16 cellular contexts compared by ENCODE assay signal in the genomic region with DNA sequence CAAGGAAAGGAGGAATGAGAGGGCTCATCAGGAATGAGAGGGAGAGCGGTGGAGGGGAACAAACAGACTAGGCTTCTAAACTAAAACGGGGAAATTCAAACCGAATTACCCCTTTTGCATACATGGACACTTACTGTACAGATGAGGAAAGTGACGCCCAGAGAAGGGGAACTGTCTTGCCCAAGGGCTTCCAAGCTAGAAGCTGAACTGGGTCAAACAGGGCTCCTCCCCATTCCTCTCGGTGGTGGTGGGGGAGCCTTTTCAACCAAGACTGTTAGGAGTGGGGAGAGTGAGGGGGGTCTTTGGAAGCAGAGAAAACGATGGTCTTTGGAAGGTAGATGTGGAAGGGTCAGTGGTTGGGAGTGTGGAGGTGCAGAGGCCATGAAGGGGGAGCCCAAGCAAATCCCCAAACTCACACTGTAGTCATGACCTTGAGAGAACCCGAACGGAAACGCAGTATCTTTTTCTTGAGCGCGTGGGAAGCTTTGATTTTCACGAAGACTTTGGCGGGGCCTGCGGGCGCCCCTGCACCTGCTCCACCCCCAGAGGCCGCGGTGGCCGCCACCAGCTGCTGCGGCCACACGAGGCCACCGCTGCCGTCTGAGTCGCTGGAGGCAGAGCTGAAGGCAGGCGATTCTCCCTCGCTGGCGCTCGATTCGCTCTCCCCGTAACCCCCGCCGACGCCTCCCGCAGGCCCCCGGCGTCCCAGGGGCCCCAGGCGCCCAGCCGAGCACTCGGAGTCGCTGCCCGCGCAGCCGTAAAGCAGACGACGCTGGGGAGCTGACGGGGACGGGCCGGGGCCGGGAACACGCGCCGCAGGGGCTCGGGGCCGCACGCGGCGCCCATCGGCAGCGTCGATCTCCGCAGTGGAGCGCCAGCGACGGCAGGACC. TPM values are rescaled to one million over a fixed set of nuclear protein-coding genes. Genes with fewer than 3 reads are reported as not detected.
DNase-seq lines count a peak whose midpoint lies in the region; ATAC-seq and TF ChIP-seq lines count a peak whose summit lies in the region.
"Had no signal": no experiment of that assay in that cellular context is flagged by ENCODE, and none has a peak within 500 bp of the region (broad histone marks: within the 10 kb centered on the region; RNA-seq: fewer than 3 reads in every experiment).

No MANE protein-coding gene starts in this region.

- no peak for TF ChIP-seq EP300 in upper lobe of left lung (IDR thresholded peaks at IDR 0.05)

- DNase-seq in Right ventricle myocardium superior (no peak), Right ventricle myocardium inferior (ENCODE audit: missing footprints) (no peak), lower lobe of right lung (no peak), upper lobe of left lung (peak in 1 of 2 donors; percentile 70), SKM-1 treated with dmso at 0.1 percent for 144 hours (lab: John Stamatoyannopoulos, UW; ENCODE audit: unreplicated experiment) (no peak)
- DNase-seq: activated CD4-positive, alpha-beta T cell treated with anti-CD3 and anti-CD28 coated beads, Interleukin-2, amount 50 U/mL, for 48 hours; EL; erythroblast; HFFc6; SK-N-SH had no signal

- intact Hi-C loops in Right ventricle myocardium superior (cut with DNase I) (no loop called here), Right ventricle myocardium inferior (cut with DNase I) (no loop called here), lower lobe of right lung (cut with DNase I) (no loop called here)

- H3K27ac ChIP-seq in lower lobe of right lung (no peak overlapping the region), upper lobe of left lung (no peak overlapping the region)

- WGBS in upper lobe of left lung, 2 donors = 40 to 51% methylated on average over 16 to 48 of the region's 63 CpGs

- H3K9me3 ChIP-seq in lower lobe of right lung = no peaks in the 10 kb centered on the region
- H3K9me3 ChIP-seq in upper lobe of left lung = peaks cover 0 to 5% (median 0%) of the 10 kb centered on the region in 4 donors
- H3K9me3 ChIP-seq: SK-N-SH had no signal

- H3K4me1 ChIP-seq in lower lobe of right lung (no peaks in the 10 kb centered on the region), upper lobe of left lung (peaks cover 0 to 7% (median 0%) of the 10 kb centered on the region in 4 donors)

- no peak for TF ChIP-seq POLR2A in upper lobe of left lung (IDR thresholded peaks at IDR 0.05)

- H3K4me3 Mint-ChIP-seq in activated naive CD8-positive, alpha-beta T cell = peak overlapping the region; percentile 53
- H3K4me3 Mint-ChIP-seq: HFFc6; natural killer cell treated with Interleukin-12 subunit alpha and Interleukin-12 subunit beta and Interleukin-15 and Interleukin-18, amount 100 ng/mL, for 72 hours had no signal

- H3K36me3 ChIP-seq in lower lobe of right lung (no peaks in the 10 kb centered on the region), upper lobe of left lung (no peaks in the 10 kb centered on the region)

- ATAC-seq in Right ventricle myocardium superior (ENCODE audit: poor library complexity) = peak; percentile 34
- no peak for ATAC-seq in Right ventricle myocardium inferior
- peak; percentile 40 to 64 for ATAC-seq in lower lobe of right lung
- peak; percentile 32 to 63 for ATAC-seq in upper lobe of left lung (ENCODE audit: low FRiP score in 2 of 2)
- no peak for ATAC-seq in GM18511 (IDR thresholded peaks at IDR 0.05; ENCODE audit: unreplicated experiment)
- no peak for ATAC-seq in HG03432 (IDR thresholded peaks at IDR 0.05; ENCODE audit: unreplicated experiment)

- H3K9me3 Mint-ChIP-seq in activated naive CD8-positive, alpha-beta T cell (ENCODE audit: low read depth) = no peaks in the 10 kb centered on the region
- H3K9me3 Mint-ChIP-seq: natural killer cell treated with Interleukin-12 subunit alpha and Interleukin-12 subunit beta and Interleukin-15 and Interleukin-18, amount 100 ng/mL, for 72 hours had no signal

- TF ChIP-seq CTCF in lower lobe of right lung (IDR thresholded peaks at IDR 0.05) (no peak), upper lobe of left lung (IDR thresholded peaks at IDR 0.05) (no peak)

- H3K4me1 Mint-ChIP-seq in activated naive CD8-positive, alpha-beta T cell (ENCODE audit: low read depth) = peaks cover 9% of the 10 kb centered on the region
- H3K4me1 Mint-ChIP-seq: brain had no signal

- peaks cover 23% of the 10 kb centered on the region for H3K27me3 Mint-ChIP-seq in activated naive CD8-positive, alpha-beta T cell

- H3K4me3 ChIP-seq in lower lobe of right lung = no peak overlapping the region
- H3K4me3 ChIP-seq in upper lobe of left lung = no peak overlapping the region

- H3K36me3 Mint-ChIP-seq in activated naive CD8-positive, alpha-beta T cell = peaks cover 2% of the 10 kb centered on the region
- H3K36me3 Mint-ChIP-seq: natural killer cell treated with Interleukin-12 subunit alpha and Interleukin-12 subunit beta and Interleukin-15 and Interleukin-18, amount 100 ng/mL, for 72 hours had no signal

- H3K27me3 ChIP-seq in lower lobe of right lung (ENCODE audit: low read depth) (peaks cover 37% of the 10 kb centered on the region), upper lobe of left lung (peaks cover 0 to 18% (median 7%) of the 10 kb centered on the region in 4 donors)

- H3K27ac Mint-ChIP-seq in activated naive CD8-positive, alpha-beta T cell = no peak overlapping the region
- H3K27ac Mint-ChIP-seq: brain, HFFc6 had no signal

RNA-seq across cellular contexts. Expression of a gene that starts 12.3 kb away (rescaled TPM):
- not detected for total RNA-seq in Right ventricle myocardium superior
- not detected for total RNA-seq in Right ventricle myocardium inferior
- total RNA-seq in lower lobe of right lung = not detected
- total RNA-seq in upper lobe of left lung = not detected
- total RNA-seq: HFFc6, NCI-H460 had no signal

RNA-seq across cellular contexts. Expression of a gene that starts 12.7 kb away (rescaled TPM):
- total RNA-seq in Right ventricle myocardium superior = 15.2 TPM
- total RNA-seq in Right ventricle myocardium inferior = 14.1 TPM
- 4.9 TPM for total RNA-seq in lower lobe of right lung
- 10 to 100 TPM in 2 of 6 donors, 1 to 10 TPM in 4; 1.8 to 12.0 (median 4.0) TPM for total RNA-seq in upper lobe of left lung
- total RNA-seq: NCI-H460 had no signal

RNA-seq across cellular contexts. Expression of a gene that starts 23.4 kb away (rescaled TPM):
- 2.6 TPM for total RNA-seq in Right ventricle myocardium superior
- 3.8 TPM for total RNA-seq in Right ventricle myocardium inferior
- total RNA-seq in lower lobe of right lung = 6.9 TPM
- 10 to 100 TPM in 3 of 6 donors, 1 to 10 TPM in 3; 6.4 to 26.0 (median 11.1) TPM for total RNA-seq in upper lobe of left lung
- total RNA-seq: NCI-H460 had no signal

RNA-seq across cellular contexts. Expression of a gene that starts 47.2 kb away (rescaled TPM):
- total RNA-seq in Right ventricle myocardium superior = 326 TPM
- 378 TPM for total RNA-seq in Right ventricle myocardium inferior
- total RNA-seq in lower lobe of right lung = 155 TPM
- total RNA-seq in upper lobe of left lung = 100 to 1,000 TPM in 4 of 6 donors, 10 to 100 TPM in 2; 74.4 to 176 (median 123) TPM

Comparison
In these comparisons a context has a peak if more than half of its experiments do, and no peak if none do; other contexts are left out.
1. ATAC-seq: peak in Right ventricle myocardium superior (single experiment), lower lobe of right lung (2 of 2) and upper lobe of left lung (2 of 2); none in Right ventricle myocardium inferior (single experiment), GM18511 (single experiment) and HG03432 (single experiment).